ENCODE assay signal across 22 cellular contexts in the genomic region with DNA sequence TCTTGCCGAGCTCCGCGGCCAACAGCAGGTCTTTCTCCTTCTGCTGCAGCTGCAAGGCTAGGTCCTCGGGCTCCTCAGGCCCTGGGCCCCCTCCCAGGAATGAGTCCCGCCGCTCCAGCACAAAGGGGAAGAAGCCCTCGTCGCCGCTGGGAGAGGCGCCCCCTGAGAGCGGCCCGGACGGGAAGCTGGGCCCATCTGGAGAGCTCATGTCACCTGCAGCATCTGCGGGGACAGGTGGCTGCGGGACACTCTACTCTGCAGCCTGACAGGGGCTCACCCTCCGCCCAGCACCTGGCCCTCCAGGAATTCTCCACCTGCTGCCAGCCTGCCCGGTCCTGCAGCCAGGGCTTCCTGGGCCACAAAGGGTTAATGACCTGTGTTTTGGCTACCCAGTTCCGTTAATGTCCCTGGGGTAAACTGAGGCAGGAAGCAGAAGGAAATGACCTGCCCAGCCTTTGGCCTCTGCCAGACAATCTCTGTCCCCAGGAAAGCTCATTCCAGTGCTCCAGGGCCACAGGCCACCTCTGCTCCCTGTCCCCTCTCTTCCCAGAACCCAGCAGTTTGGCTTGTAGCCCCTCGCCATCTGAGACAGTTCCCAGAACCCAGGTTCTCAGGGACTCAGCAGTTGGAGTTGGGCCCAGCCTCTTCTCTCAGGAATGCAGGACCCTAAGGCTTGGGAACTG. TPM values are rescaled to one million over a fixed set of nuclear protein-coding genes. Genes with fewer than 3 reads are reported as not detected.
DNase-seq lines count a peak whose midpoint lies in the region; ATAC-seq, FAIRE-seq and TF ChIP-seq lines count a peak whose summit lies in the region.
"Had no signal": no experiment of that assay in that cellular context is flagged by ENCODE, and none has a peak within 500 bp of the region (broad histone marks: within the 10 kb centered on the region; RNA-seq: fewer than 3 reads in every experiment).

No MANE protein-coding gene starts in this region.

- H3K9me3 ChIP-seq in BLaER1 treated with 17β-estradiol and CSF1 and Interleukin-3, amounts not matched to agents 10 nM and 100 nM (replicated peaks in 1 of 11) = no peaks in the 10 kb centered on the region
- H3K9me3 ChIP-seq in MM.1S (replicated peaks; ENCODE audit: insufficient read depth, low read length) (no peaks in the 10 kb centered on the region), pancreas (no peaks in the 10 kb centered on the region), sigmoid colon (no peaks in the 10 kb centered on the region)
- H3K9me3 ChIP-seq: gastrocnemius medialis had no signal

- TF ChIP-seq EP300 in sigmoid colon (IDR thresholded peaks at IDR 0.05) = no peak

- no peak overlapping the region for H2AFZ ChIP-seq in MM.1S (ENCODE audit: low read length)

- in situ Hi-C loops in KBM-7 (cut with MboI; ENCODE audit: low pct_unique_long_range_greater_than_20kb, low sequenced_read_pairs) = no loop called here

- DNase-seq in MM.1S = no peak
- no peak for DNase-seq in epithelial cell of esophagus (ENCODE audit: low read depth)
- peak; percentile 79 to 92 (median 89) for DNase-seq in pancreas
- DNase-seq in sigmoid colon = no peak
- no peak for DNase-seq in KBM-7
- DNase-seq: activated CD4-positive, alpha-beta T cell treated with anti-CD3 and anti-CD28 coated beads, Interleukin-2, amount 50 U/mL, for 4 hours; activated T-cell treated with anti-CD3 and anti-CD28 coated beads, Interleukin-2, amount 50 U/mL, for 4 hours; COR-L47; gastrocnemius medialis; GDM1; Kasumi-1; mesenchymal stem cell; NCI-H1436 treated with DMSO at 0.1 percent for 48 hours; NCI-H510A had no signal

- no peaks in the 10 kb centered on the region for H3K36me3 ChIP-seq in BLaER1 treated with 17β-estradiol and CSF1 and Interleukin-3, amounts not matched to agents 10 nM and 100 nM
- H3K36me3 ChIP-seq in MM.1S (replicated peaks; ENCODE audit: insufficient read depth, low read length) (no peaks in the 10 kb centered on the region), pancreas (peaks cover 0 to 1% (median 0%) of the 10 kb centered on the region in 3 donors), sigmoid colon (no peaks in the 10 kb centered on the region)
- H3K36me3 ChIP-seq: gastrocnemius medialis had no signal

- no peaks in the 10 kb centered on the region for H3K79me2 ChIP-seq in MM.1S (ENCODE audit: low read length)

- H3K4me1 ChIP-seq in BLaER1 treated with 17β-estradiol and CSF1 and Interleukin-3, amounts not matched to agents 10 nM and 100 nM = peaks cover 10 to 21% (median 13%) of the 10 kb centered on the region in 10 experiments; a peak in 17 of 20 replicates
- H3K4me1 ChIP-seq in MM.1S (ENCODE audit: low read length) (no peaks in the 10 kb centered on the region), pancreas (peaks cover 0 to 21% (median 5%) of the 10 kb centered on the region in 3 donors), sigmoid colon (peaks cover 0 to 11% (median 7%) of the 10 kb centered on the region in 4 donors)

- 21 to 33% methylated on average over 13 to 19 of the region's 19 CpGs for WGBS in pancreas, 2 donors
- WGBS in sigmoid colon, 2 donors = 39 to 68% methylated on average over 19 of the region's 19 CpGs

- no peak overlapping the region for H3K27ac ChIP-seq in BLaER1 treated with 17β-estradiol and CSF1 and Interleukin-3, amounts not matched to agents 10 nM and 100 nM
- no peak overlapping the region for H3K27ac ChIP-seq in MM.1S (ENCODE audit: low read length)
- peak overlapping the region; percentile 80 to 90 (median 85) for H3K27ac ChIP-seq in pancreas
- no peak overlapping the region for H3K27ac ChIP-seq in sigmoid colon
- H3K27ac ChIP-seq: gastrocnemius medialis had no signal

- H3K9ac ChIP-seq in BLaER1 treated with 17β-estradiol and CSF1 and Interleukin-3, amounts not matched to agents 10 nM and 100 nM = no peak overlapping the region
- H3K9ac ChIP-seq in MM.1S (ENCODE audit: low read length) = no peak overlapping the region; the same call in 1 of the 2 replicates

- peaks cover 0 to 56% (median 18%) of the 10 kb centered on the region in 11 experiments; a peak in 16 of 22 replicates for H4K20me1 ChIP-seq in BLaER1 treated with 17β-estradiol and CSF1 and Interleukin-3, amounts not matched to agents 10 nM and 100 nM
- no peaks in the 10 kb centered on the region for H4K20me1 ChIP-seq in MM.1S (ENCODE audit: insufficient read depth, low read length)

- H3F3A ChIP-seq in MM.1S (ENCODE audit: insufficient read depth, low read length) = no peaks in the 10 kb centered on the region

- H3K4me2 ChIP-seq in BLaER1 treated with 17β-estradiol and CSF1 and Interleukin-3, amounts not matched to agents 10 nM and 100 nM = peak overlapping the region; percentile 7 to 87 (median 62); a peak in 9 of 22 replicates
- peak overlapping the region; percentile 73; the same call in 1 of the 2 replicates for H3K4me2 ChIP-seq in MM.1S (ENCODE audit: low read depth, low read length)

- intact Hi-C loops in pancreas (cut with DNase I) (no loop called here), sigmoid colon (cut with DNase I) (no loop called here)

- TF ChIP-seq CTCF in MM.1S (IDR thresholded peaks at IDR 0.05; ENCODE audit: low read length) = no peak
- TF ChIP-seq CTCF in epithelial cell of esophagus (IDR thresholded peaks at IDR 0.05; ENCODE audit: insufficient read depth, low read depth, low read length, missing control alignments) = no peak
- no peak for TF ChIP-seq CTCF in pancreas (IDR thresholded peaks at IDR 0.05)
- TF ChIP-seq CTCF in sigmoid colon (IDR thresholded peaks at IDR 0.05) = no peak

- ATAC-seq in pancreas (peak; percentile 60 to 71 (median 70)), GM21786 (IDR thresholded peaks at IDR 0.05; ENCODE audit: unreplicated experiment) (no peak), GM18858 (IDR thresholded peaks at IDR 0.05; ENCODE audit: unreplicated experiment) (no peak)
- ATAC-seq: activated T-cell treated with anti-CD3 and anti-CD28 coated beads, Interleukin-2, amount 50 U/mL, for 4 hours; gastrocnemius medialis; stimulated activated effector memory CD8-positive, alpha-beta T cell treated with anti-CD3 and anti-CD28 coated beads, Interleukin-12 subunit alpha, Interleukin-12 subunit beta, amount 100 ng/mL, for 72 hours had no signal

- peaks cover 99 to 100% (median 100%) of the 10 kb centered on the region in 11 experiments for H3K27me3 ChIP-seq in BLaER1 treated with 17β-estradiol and CSF1 and Interleukin-3, amounts not matched to agents 10 nM and 100 nM
- peaks cover 97% of the 10 kb centered on the region for H3K27me3 ChIP-seq in MM.1S (replicated peaks; ENCODE audit: insufficient read depth, low read length)
- no peaks in the 10 kb centered on the region for H3K27me3 ChIP-seq in pancreas
- peaks cover 45 to 100% (median 86%) of the 10 kb centered on the region in 3 donors for H3K27me3 ChIP-seq in sigmoid colon

- H3K9me2 ChIP-seq in MM.1S (replicated peaks; ENCODE audit: insufficient read depth, low read length) = no peaks in the 10 kb centered on the region

- H3K4me3 ChIP-seq in BLaER1 treated with 17β-estradiol and CSF1 and Interleukin-3, amounts not matched to agents 10 nM and 100 nM = peak overlapping the region in 3 of 10 experiments; percentile 9 to 33 (median 13); a peak in 1 of 20 replicates
- H3K4me3 ChIP-seq in MM.1S (ENCODE audit: low read length) (no peak overlapping the region), epithelial cell of esophagus (ENCODE audit: low read length) (peak overlapping the region; percentile 61), pancreas (peak overlapping the region; percentile 27 to 83 (median 75)), sigmoid colon (no peak overlapping the region)

- TF ChIP-seq POLR2A in sigmoid colon (IDR thresholded peaks at IDR 0.05) = no peak

- no peak for FAIRE-seq in pancreas (lab: Jason Lieb, UNC)
- FAIRE-seq: endothelial cell of umbilical vein, TTC549 had no signal

RNA-seq across cellular contexts. Expression of a gene that starts 1.3 kb away (rescaled TPM):
- total RNA-seq in pancreas (100 to 1,000 TPM in 1 of 6 donors, 10 to 100 TPM in 5; 48.9 to 106 (median 64.3) TPM), sigmoid colon (under 1 TPM in 2 of 4 donors, not detected in 2; 0.36 to 0.55 TPM)
- polyA plus RNA-seq in pancreas (100 to 1,000 TPM; 126 to 325 TPM), sigmoid colon (10 to 100 TPM; 62.5 to 83.8 (median 74.9) TPM)
- total RNA-seq: cardiac septum, endothelial cell of umbilical vein had no signal
- polyA plus RNA-seq: AG04450, endothelial cell of umbilical vein had no signal

RNA-seq across cellular contexts. Expression of a gene that starts 10.9 kb away (rescaled TPM):
- total RNA-seq in pancreas = 1 to 10 TPM in 2 of 6 donors, under 1 TPM in 4; 0.28 to 1.6 (median 0.72) TPM
- polyA plus RNA-seq in pancreas = 1 to 10 TPM; 1.4 to 1.6 TPM
- under 1 TPM in 3 of 4 donors, not detected in 1; under 0.01 to 0.41 (median 0.16) TPM for total RNA-seq in sigmoid colon
- polyA plus RNA-seq in sigmoid colon = 1 to 10 TPM; 1.8 to 3.7 (median 2.8) TPM
- polyA plus RNA-seq: AG04450 had no signal

RNA-seq across cellular contexts. Expression of a gene that starts 11.6 kb away (rescaled TPM):
- total RNA-seq in pancreas = 10 to 100 TPM in 1 of 6 donors, 1 to 10 TPM in 5; 6.2 to 13.0 (median 7.7) TPM
- 10 to 100 TPM; 33.2 to 38.2 TPM for polyA plus RNA-seq in pancreas
- 10 to 100 TPM in 3 of 4 donors, 1 to 10 TPM in 1; 8.6 to 15.8 (median 13.4) TPM for total RNA-seq in sigmoid colon
- polyA plus RNA-seq in sigmoid colon = 10 to 100 TPM; 16.8 to 35.8 (median 18.5) TPM

RNA-seq across cellular contexts. Expression of a gene that starts 11.7 kb away (rescaled TPM):
- total RNA-seq in pancreas (10 to 100 TPM; 10.5 to 24.1 (median 12.4) TPM), sigmoid colon (10 to 100 TPM; 23.1 to 77.3 (median 32.2) TPM)
- polyA plus RNA-seq in pancreas (100 to 1,000 TPM in 1 of 2 donors, 10 to 100 TPM in 1; 93.1 to 119 TPM), sigmoid colon (10 to 100 TPM; 52.9 to 82.5 (median 53.1) TPM)

RNA-seq across cellular contexts. Expression of a gene that starts 15.3 kb away (rescaled TPM):
- 10 to 100 TPM; 26.8 to 91.1 (median 66.7) TPM for total RNA-seq in pancreas
- polyA plus RNA-seq in pancreas = 100 to 1,000 TPM; 166 to 185 TPM
- 10 to 100 TPM in 3 of 4 donors, 1 to 10 TPM in 1; 6.1 to 78.2 (median 12.7) TPM for total RNA-seq in sigmoid colon
- polyA plus RNA-seq in sigmoid colon = 10 to 100 TPM in 1 of 3 donors, 1 to 10 TPM in 2; 6.6 to 16.3 (median 7.9) TPM

Comparison
In these comparisons a context has a peak if more than half of its experiments do, and no peak if none do; other contexts are left out.
1. H3K27ac ChIP-seq: peak in pancreas (4 of 4); none in BLaER1 treated with 17β-estradiol and CSF1 and Interleukin-3, amounts not matched to agents 10 nM and 100 nM (0 of 11), MM.1S (single experiment) and sigmoid colon (0 of 4).
2. H3K4me3 ChIP-seq: peak in epithelial cell of esophagus (single experiment) and pancreas (4 of 4); none in MM.1S (single experiment) and sigmoid colon (0 of 4).
3. DNase-seq: peak in pancreas (6 of 6); none in MM.1S (single experiment), epithelial cell of esophagus (single experiment), sigmoid colon (single experiment) and KBM-7 (single experiment).
4. ATAC-seq: peak in pancreas (4 of 4); none in GM21786 (single experiment) and GM18858 (single experiment).
5. RNA of a gene that starts 1.3 kb away (total RNA-seq): 48.9 to 106 TPM in pancreas; 0.36 to 0.55 TPM in sigmoid colon; every median in the first group is over 10 times any median in the second.